Comparison of ENCODE assay signal across 27 cellular contexts in genomic region chr4:171629737-171630136, GRCh38.
A peak's percentile ranks its signal among the peaks of the same experiment; 100 is the strongest.
DNase-seq lines count a peak whose midpoint lies in the region; TF ChIP-seq lines count a peak whose summit lies in the region.
"Had no signal": no experiment of that assay in that cellular context is flagged by ENCODE, and none has a peak within 500 bp of the region (broad histone marks: within the 10 kb centered on the region; RNA-seq: fewer than 3 reads in every experiment).

No MANE protein-coding gene starts in this region.

- H3K4ac ChIP-seq in trophoblast cell (ENCODE audit: low read depth, low read length), result no peak overlapping the region

- no peak overlapping the region for H4K8ac ChIP-seq in trophoblast cell (ENCODE audit: low read depth, low read length)

- no peaks in the 10 kb centered on the region for H3K79me1 ChIP-seq in trophoblast cell (ENCODE audit: low read length)

- H3K4me3 Mint-ChIP-seq in chondrocyte (ENCODE audit: unreplicated experiment), result no peak overlapping the region
- H3K4me3 Mint-ChIP-seq: activated CD4-positive, alpha-beta T cell treated with anti-CD3 and anti-CD28 coated beads, Interleukin-2, amount 10 ng/mL, durations not matched to agents 24 days and 14 days had no signal

- H3K4me2 ChIP-seq in trophoblast cell (ENCODE audit: low read length) (no peak overlapping the region), MM.1S (ENCODE audit: low read depth, low read length) (no peak overlapping the region)

- DNase-seq in NCI-H748 (lab: John Stamatoyannopoulos, UW; ENCODE audit: unreplicated experiment) (peak; percentile 47), NCI-H748 treated with DMSO at 0.1 percent for 48 hours (lab: John Stamatoyannopoulos, UW) (no peak), LNCaP clone FGC (ENCODE audit: low read depth) (no peak), chondrocyte (ENCODE audit: low spot score) (peak; percentile 66), trophoblast cell (peak; percentile 38 to 41), BE2C (no peak), RPMI8226 (no peak), MM.1S (no peak)
- DNase-seq: activated CD4-positive, alpha-beta T cell treated with anti-CD3 and anti-CD28 coated beads, Interleukin-2, amount 10 ng/mL, durations not matched to agents 24 days and 14 days; activated CD8-positive, alpha-beta memory T cell treated with anti-CD3 and anti-CD28 coated beads for 24 hours; activated T-cell treated with anti-CD3 and anti-CD28 coated beads for 4 hours; AML-193; DMS79; foreskin melanocyte; GDM1; NCI-H1105; NCI-H187; NCI-H2171 treated with DMSO at 0.1 percent for 48 hours; NCI-H510A treated with DMSO at 0.1 percent for 48 hours; ovary; SJCRH30; stimulated activated naive CD4-positive, alpha-beta T cell; T1000 had no signal

- no peaks in the 10 kb centered on the region for H3F3A ChIP-seq in MM.1S (ENCODE audit: insufficient read depth, low read length)

- H3K4me3 ChIP-seq in LNCaP clone FGC (ENCODE audit: low read depth, low read length), result no peak overlapping the region
- H3K4me3 ChIP-seq in trophoblast cell (ENCODE audit: low read depth, low read length), result no peak overlapping the region
- H3K4me3 ChIP-seq in BE2C (ENCODE audit: low read depth, low read length), result no peak overlapping the region
- no peak overlapping the region for H3K4me3 ChIP-seq in MM.1S (ENCODE audit: low read length)
- H3K4me3 ChIP-seq: lung, ovary, SJCRH30, skin epidermis, suprapubic skin had no signal

- no peaks in the 10 kb centered on the region for H3K79me2 ChIP-seq in trophoblast cell (ENCODE audit: control insufficient read depth, insufficient read depth, low read length, poor library complexity)
- no peaks in the 10 kb centered on the region for H3K79me2 ChIP-seq in MM.1S (ENCODE audit: low read length)

- TF ChIP-seq CTCF in LNCaP clone FGC (IDR thresholded peaks at IDR 0.05; ENCODE audit: control insufficient read depth, extremely low read depth, insufficient read depth), result peak; percentile 21; the same call in 1 of the 2 replicates
- no peak for TF ChIP-seq CTCF in chondrocyte (IDR thresholded peaks at IDR 0.05)
- no peak for TF ChIP-seq CTCF in BE2C (IDR thresholded peaks at IDR 0.05; ENCODE audit: low read depth, low read length)
- TF ChIP-seq CTCF in MM.1S (IDR thresholded peaks at IDR 0.05; ENCODE audit: low read length), result no peak

- no peak overlapping the region for H4K12ac ChIP-seq in trophoblast cell (ENCODE audit: low read depth, low read length)

- H4K20me1 ChIP-seq in MM.1S (ENCODE audit: insufficient read depth, low read length), result no peaks in the 10 kb centered on the region

- no peak overlapping the region for H3K27ac ChIP-seq in trophoblast cell (ENCODE audit: low read depth, low read length)
- no peak overlapping the region for H3K27ac ChIP-seq in MM.1S (ENCODE audit: low read length)
- H3K27ac ChIP-seq: ovary, SJCRH30, skin epidermis, suprapubic skin had no signal

- H3K9me2 ChIP-seq in MM.1S (replicated peaks; ENCODE audit: insufficient read depth, low read length), result no peaks in the 10 kb centered on the region

- H2BK120ac ChIP-seq in trophoblast cell (ENCODE audit: insufficient read depth, low read length, poor library complexity), result no peak overlapping the region

- no peak overlapping the region for H2BK5ac ChIP-seq in trophoblast cell (ENCODE audit: low read depth, low read length, poor library complexity)

- H3K18ac ChIP-seq in trophoblast cell (ENCODE audit: low read length), result no peak overlapping the region

- no CpG with 5 or more reads among the region's 18 CpGs for WGBS in trophoblast cell (ENCODE audit: extremely low coverage, insufficient coverage, insufficient read length)

- H3K27me3 Mint-ChIP-seq in chondrocyte (ENCODE audit: low read depth), result no peaks in the 10 kb centered on the region
- H3K27me3 Mint-ChIP-seq: activated CD4-positive, alpha-beta T cell treated with anti-CD3 and anti-CD28 coated beads, Interleukin-2, amount 10 ng/mL, durations not matched to agents 24 days and 14 days had no signal

- H2AK5ac ChIP-seq in trophoblast cell (ENCODE audit: low read length), result no peak overlapping the region

- peaks cover 10% of the 10 kb centered on the region for H3K9me3 Mint-ChIP-seq in chondrocyte (ENCODE audit: low read depth)

- H3K9me3 ChIP-seq in trophoblast cell (ENCODE audit: insufficient read depth, low read depth, low read length) (no peaks in the 10 kb centered on the region), BE2C (no peaks in the 10 kb centered on the region), MM.1S (replicated peaks; ENCODE audit: insufficient read depth, low read length) (no peaks in the 10 kb centered on the region)
- H3K9me3 ChIP-seq: ovary, SJCRH30 had no signal

- H3K36me3 Mint-ChIP-seq in chondrocyte (ENCODE audit: low read depth), result no peaks in the 10 kb centered on the region
- H3K36me3 Mint-ChIP-seq: activated naive CD4-positive, alpha-beta T cell treated with anti-CD3 and anti-CD28 coated beads, Interleukin-2, amount 50 U/mL, for 72 hours had no signal

- no peak overlapping the region for H3K23ac ChIP-seq in trophoblast cell (ENCODE audit: low read length)

- H4K91ac ChIP-seq in trophoblast cell (ENCODE audit: low read depth, low read length), result no peak overlapping the region

- H3K27ac Mint-ChIP-seq in chondrocyte (ENCODE audit: unreplicated experiment), result no peak overlapping the region
- H3K27ac Mint-ChIP-seq: activated CD4-positive, alpha-beta T cell treated with anti-CD3 and anti-CD28 coated beads, Interleukin-2, amount 10 ng/mL, durations not matched to agents 24 days and 14 days; activated naive CD4-positive, alpha-beta T cell treated with anti-CD3 and anti-CD28 coated beads, Interleukin-2, amount 50 U/mL, for 72 hours had no signal

- H3K36me3 ChIP-seq in trophoblast cell (ENCODE audit: control insufficient read depth in 1 of 2, insufficient read depth in 2 of 2, low read length in 2 of 2), result no peaks in the 10 kb centered on the region
- no peaks in the 10 kb centered on the region for H3K36me3 ChIP-seq in BE2C
- no peaks in the 10 kb centered on the region for H3K36me3 ChIP-seq in MM.1S (replicated peaks; ENCODE audit: insufficient read depth, low read length)
- H3K36me3 ChIP-seq: ovary, SJCRH30, suprapubic skin had no signal

- H3K4me1 Mint-ChIP-seq in chondrocyte (ENCODE audit: low read depth), result no peaks in the 10 kb centered on the region
- H3K4me1 Mint-ChIP-seq: activated CD4-positive, alpha-beta T cell treated with anti-CD3 and anti-CD28 coated beads, Interleukin-2, amount 10 ng/mL, durations not matched to agents 24 days and 14 days had no signal

- H3K4me1 ChIP-seq in trophoblast cell (ENCODE audit: control insufficient read depth in 1 of 2, insufficient read depth in 2 of 2, low read length in 2 of 2), result no peaks in the 10 kb centered on the region
- no peaks in the 10 kb centered on the region for H3K4me1 ChIP-seq in BE2C
- H3K4me1 ChIP-seq in MM.1S (ENCODE audit: low read length), result no peaks in the 10 kb centered on the region
- H3K4me1 ChIP-seq: SJCRH30, suprapubic skin had no signal

- no peak overlapping the region for H2BK12ac ChIP-seq in trophoblast cell (ENCODE audit: low read length)

- H3K27me3 ChIP-seq in trophoblast cell (ENCODE audit: insufficient read depth, low read length) (no peaks in the 10 kb centered on the region), BE2C (no peaks in the 10 kb centered on the region), MM.1S (replicated peaks; ENCODE audit: insufficient read depth, low read length) (no peaks in the 10 kb centered on the region)
- H3K27me3 ChIP-seq: ovary, SJCRH30, suprapubic skin had no signal

- H2AFZ ChIP-seq in trophoblast cell (ENCODE audit: insufficient read depth, low read length, poor library complexity) (no peak overlapping the region), MM.1S (ENCODE audit: low read length) (no peak overlapping the region)

- H3K14ac ChIP-seq in trophoblast cell (ENCODE audit: low read length), result no peak overlapping the region

- H3K9ac ChIP-seq in trophoblast cell (ENCODE audit: low read length) (no peak overlapping the region), MM.1S (ENCODE audit: low read length) (no peak overlapping the region)

Comparison
In these comparisons a context has a peak if more than half of its experiments do, and no peak if none do; other contexts are left out.
1. DNase-seq: peak in NCI-H748 (single experiment), chondrocyte (single experiment) and trophoblast cell (2 of 2); none in NCI-H748 treated with DMSO at 0.1 percent for 48 hours (single experiment), LNCaP clone FGC (single experiment), BE2C (single experiment), RPMI8226 (single experiment) and MM.1S (single experiment).